In the genomic region with DNA sequence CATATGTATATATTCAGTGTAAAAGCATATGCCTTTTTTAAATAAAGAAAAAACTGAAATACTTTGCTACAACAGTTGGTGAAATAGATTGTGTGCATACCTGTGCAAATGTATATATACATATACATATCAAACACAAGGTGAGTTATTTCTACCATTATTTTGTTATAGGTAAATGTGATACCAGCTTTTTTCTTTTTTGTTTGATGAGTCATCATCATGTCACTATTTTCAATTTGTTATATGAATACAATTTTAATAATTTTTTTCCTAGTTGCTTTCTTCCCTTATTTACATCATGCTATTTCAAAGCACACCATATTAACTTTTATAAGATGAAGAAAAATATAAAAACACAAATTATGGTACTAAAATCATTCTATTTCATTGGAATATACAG, we compare ENCODE assay signal across 1 cellular context.
TF ChIP-seq lines count a peak whose summit lies in the region.

No MANE protein-coding gene starts in this region.

TF ChIP-seq in K562, 482 proteins besides CTCF, POLR2A, EP300 and RAD21:
- TF ChIP-seq C11orf30 (IDR thresholded peaks at IDR 0.05; ENCODE audit: low read depth) (peak; percentile 28; the same call in 1 of the 2 replicates), JUNB (CRISPR knock-in tag; conservative IDR thresholded peaks at IDR 0.05) (0 out of 2 replicates have a peak, but pooled peaks have one; percentile 21), ARNT (IDR thresholded peaks at IDR 0.05) (no peak), ZNF316 (IDR thresholded peaks at IDR 0.05) (peak; percentile 46)
- TF ChIP-seq, protein P1, sequence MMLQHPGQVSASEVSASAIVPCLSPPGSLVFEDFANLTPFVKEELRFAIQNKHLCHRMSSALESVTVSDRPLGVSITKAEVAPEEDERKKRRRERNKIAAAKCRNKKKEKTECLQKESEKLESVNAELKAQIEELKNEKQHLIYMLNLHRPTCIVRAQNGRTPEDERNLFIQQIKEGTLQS (IDR thresholded peaks at IDR 0.05): peak; percentile 72
- TF ChIP-seq, protein P1 (CRISPR knock-in tag; conservative IDR thresholded peaks at IDR 0.05): no peak
